In genomic region chrX:94524867-94525266, GRCh38 we compare ENCODE assay signal across 17 cellular contexts.
DNase-seq lines count a peak whose midpoint lies in the region; ATAC-seq and TF ChIP-seq lines count a peak whose summit lies in the region.
"Had no signal": no experiment of that assay in that cellular context is flagged by ENCODE, and none has a peak within 500 bp of the region (broad histone marks: within the 10 kb centered on the region; RNA-seq: fewer than 3 reads in every experiment).

No MANE protein-coding gene starts in this region.

- H3K4me3 ChIP-seq in GM12875 (ENCODE audit: low read depth, low read length) (no peak overlapping the region), KMS-11 (IDR thresholded peaks at IDR 0.05; ENCODE audit: insufficient read depth, low read depth, low read length) (no peak overlapping the region), brain microvascular endothelial cell (ENCODE audit: low read depth, low read length) (no peak overlapping the region), prostate gland (no peak overlapping the region)
- H3K4me3 ChIP-seq: uterus had no signal

- H3K4me1 ChIP-seq in KMS-11 (ENCODE audit: low read depth, poor library complexity, severe bottlenecking) (no peaks in the 10 kb centered on the region), prostate gland (replicated peaks) (no peaks in the 10 kb centered on the region)
- H3K4me1 ChIP-seq: foreskin keratinocyte, uterus had no signal

- H3K79me2 ChIP-seq in KMS-11 (ENCODE audit: insufficient read depth, low read depth): no peaks in the 10 kb centered on the region

- H3K27me3 ChIP-seq in KMS-11 (ENCODE audit: insufficient read depth, low read depth) (no peaks in the 10 kb centered on the region), brain microvascular endothelial cell (replicated peaks) (no peaks in the 10 kb centered on the region), prostate gland (replicated peaks; ENCODE audit: insufficient read depth) (no peaks in the 10 kb centered on the region)
- H3K27me3 ChIP-seq: foreskin keratinocyte had no signal

- intact Hi-C loops in prostate gland (cut with DNase I): no loop called here

- no peak overlapping the region for H2AFZ ChIP-seq in KMS-11 (ENCODE audit: low read depth)

- no peak for ATAC-seq in GM21717 (IDR thresholded peaks at IDR 0.05; ENCODE audit: unreplicated experiment)
- ATAC-seq: activated CD4-positive, alpha-beta T cell treated with anti-CD3 and anti-CD28 coated beads for 36 hours; foreskin keratinocyte; Panc1; stimulated activated memory B cell treated with anti-CD40 and anti-IgM and Interleukin-4, amounts not matched to agents 10 μg/mL and 1 μg/mL and 100 μg/mL, for 72 hours; T-helper 17 cell had no signal

- WGBS in prostate gland: 78% methylated on average over 1 of the region's 1 CpG

- no peak overlapping the region for H3K9ac ChIP-seq in KMS-11

- no peaks in the 10 kb centered on the region for H3K36me3 ChIP-seq in KMS-11 (ENCODE audit: insufficient read depth)
- no peaks in the 10 kb centered on the region for H3K36me3 ChIP-seq in brain microvascular endothelial cell (replicated peaks)
- no peaks in the 10 kb centered on the region for H3K36me3 ChIP-seq in prostate gland
- H3K36me3 ChIP-seq: uterus had no signal

- peak; percentile 25 for TF ChIP-seq CTCF in 22Rv1 (IDR thresholded peaks at IDR 0.05)
- TF ChIP-seq CTCF in GM12875 (IDR thresholded peaks at IDR 0.05; ENCODE audit: borderline replicate concordance, insufficient read depth, low read depth, low read length): peak; percentile 46; the same call in 1 of the 2 replicates
- TF ChIP-seq CTCF in KMS-11 (conservative IDR thresholded peaks at IDR 0.05; ENCODE audit: low read depth, low read length): peak; percentile 57
- peak; percentile 8 for TF ChIP-seq CTCF in brain microvascular endothelial cell (IDR thresholded peaks at IDR 0.05; ENCODE audit: low read depth, low read length, missing control alignments)
- TF ChIP-seq CTCF in prostate gland (IDR thresholded peaks at IDR 0.05): no peak

- H3K9me3 ChIP-seq in prostate gland: no peaks in the 10 kb centered on the region
- H3K9me3 ChIP-seq: uterus had no signal

- no peak overlapping the region for H3K4me2 ChIP-seq in KMS-11

- no peak overlapping the region for H3K27ac ChIP-seq in 22Rv1
- no peak overlapping the region for H3K27ac ChIP-seq in KMS-11
- no peak overlapping the region for H3K27ac ChIP-seq in brain microvascular endothelial cell
- no peak overlapping the region for H3K27ac ChIP-seq in prostate gland
- H3K27ac ChIP-seq: foreskin keratinocyte, uterus had no signal

- DNase-seq in brain microvascular endothelial cell (no peak), prostate gland (ENCODE audit: low spot score) (no peak), NCI-H1930 (lab: John Stamatoyannopoulos, UW) (no peak)
- DNase-seq in stimulated activated naive CD4-positive, alpha-beta T cell (lab: John Stamatoyannopoulos, UW): no peak
- DNase-seq: activated CD4-positive, alpha-beta T cell treated with anti-CD3 and anti-CD28 coated beads for 36 hours; caudate nucleus; foreskin keratinocyte; immature natural killer cell; NCI-H446; T-helper 17 cell; uterus had no signal

- in situ Hi-C loops in brain microvascular endothelial cell (cut with HindIII; ENCODE audit: low pct_ligation_motif_present, low sequenced_read_pairs): no loop called here

- no peak for TF ChIP-seq POLR2A in prostate gland (IDR thresholded peaks at IDR 0.05)

- H4K20me1 ChIP-seq in KMS-11 (ENCODE audit: insufficient read depth): no peaks in the 10 kb centered on the region

Comparison
In these comparisons a context has a peak if more than half of its experiments do, and no peak if none do; other contexts are left out.
1. CTCF ChIP-seq: peak in 22Rv1 (single experiment), GM12875 (single experiment), KMS-11 (single experiment) and brain microvascular endothelial cell (single experiment); none in prostate gland (0 of 4).